ENCODE assay signal across 2 cellular contexts in genomic region chr11:69132301-69132670, GRCh38.
TF ChIP-seq lines count a peak whose summit lies in the region.

No MANE protein-coding gene starts in this region.

TF ChIP-seq in A549, 52 proteins besides CTCF, POLR2A, EP300 and RAD21:
- no peak for TF ChIP-seq ELK1 (IDR thresholded peaks at IDR 0.05; ENCODE audit: low read depth, low read length)
- no peak for TF ChIP-seq MAZ (IDR thresholded peaks at IDR 0.05; ENCODE audit: borderline replicate concordance, low read depth, low read length)
- no peak for TF ChIP-seq NR3C1 (IDR thresholded peaks at IDR 0.05)
- no peak for TF ChIP-seq MAX (IDR thresholded peaks at IDR 0.05)
- TF ChIP-seq, protein P1, sequence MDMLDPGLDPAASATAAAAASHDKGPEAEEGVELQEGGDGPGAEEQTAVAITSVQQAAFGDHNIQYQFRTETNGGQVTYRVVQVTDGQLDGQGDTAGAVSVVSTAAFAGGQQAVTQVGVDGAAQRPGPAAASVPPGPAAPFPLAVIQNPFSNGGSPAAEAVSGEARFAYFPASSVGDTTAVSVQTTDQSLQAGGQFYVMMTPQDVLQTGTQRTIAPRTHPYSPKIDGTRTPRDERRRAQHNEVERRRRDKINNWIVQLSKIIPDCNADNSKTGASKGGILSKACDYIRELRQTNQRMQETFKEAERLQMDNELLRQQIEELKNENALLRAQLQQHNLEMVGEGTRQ (IDR thresholded peaks at IDR 0.05): no peak
- TF ChIP-seq CHD4 (IDR thresholded peaks at IDR 0.05; ENCODE audit: borderline replicate concordance): no peak
- TF ChIP-seq POLR2AphosphoS2 (conservative IDR thresholded peaks at IDR 0.05; ENCODE audit: low read length): no peak
- TF ChIP-seq NPAS2 (CRISPR knock-in tag; IDR thresholded peaks at IDR 0.05; ENCODE audit: borderline replicate concordance): no peak
- TF ChIP-seq GATA3 (IDR thresholded peaks at IDR 0.05; ENCODE audit: borderline replicate concordance): no peak
- no peak for TF ChIP-seq KDM1A (IDR thresholded peaks at IDR 0.05; ENCODE audit: low read depth)
- no peak for TF ChIP-seq HOXB13 (CRISPR knock-in tag; IDR thresholded peaks at IDR 0.05; ENCODE audit: low read depth)
- no peak for TF ChIP-seq REST (IDR thresholded peaks at IDR 0.05)
- no peak for TF ChIP-seq PBX3 (IDR thresholded peaks at IDR 0.05)
- TF ChIP-seq CBX8 (IDR thresholded peaks at IDR 0.05): no peak
- TF ChIP-seq SMC3 (IDR thresholded peaks at IDR 0.05): no peak

TF ChIP-seq in IMR-90, 13 proteins besides CTCF, POLR2A, EP300 and RAD21:
- TF ChIP-seq MXI1 (IDR thresholded peaks at IDR 0.05; ENCODE audit: borderline replicate concordance, low read depth, low read length) (no peak), FOS (IDR thresholded peaks at IDR 0.05; ENCODE audit: low read depth, low read length) (no peak), CEBPB (IDR thresholded peaks at IDR 0.05; ENCODE audit: low read depth, low read length) (no peak), MAFK (IDR thresholded peaks at IDR 0.05; ENCODE audit: low read depth, low read length) (no peak), SMC3 (IDR thresholded peaks at IDR 0.05; ENCODE audit: low read depth, low read length) (no peak), NFE2L2 (IDR thresholded peaks at IDR 0.05; ENCODE audit: low read depth, low read length) (no peak), RFX5 (IDR thresholded peaks at IDR 0.05; ENCODE audit: low read depth, low read length) (no peak), MAZ (IDR thresholded peaks at IDR 0.05; ENCODE audit: borderline replicate concordance, low read depth, low read length) (no peak), BHLHE40 (IDR thresholded peaks at IDR 0.05; ENCODE audit: low read depth, low read length) (no peak), CHD1 (IDR thresholded peaks at IDR 0.05; ENCODE audit: low read depth, low read length) (no peak), RCOR1 (IDR thresholded peaks at IDR 0.05; ENCODE audit: insufficient replicate concordance, low read length) (no peak), ELK1 (IDR thresholded peaks at IDR 0.05; ENCODE audit: borderline replicate concordance, low read depth, low read length) (no peak)
- TF ChIP-seq, protein P1 (IDR thresholded peaks at IDR 0.05; ENCODE audit: low read depth, low read length): no peak
